In genomic region chr17:63698381-63698885, GRCh38 we compare ENCODE assay signal across 8 cellular contexts. TPM values are rescaled to one million over a fixed set of nuclear protein-coding genes. Genes with fewer than 3 reads are reported as not detected.
DNase-seq lines count a peak whose midpoint lies in the region.

No MANE protein-coding gene starts in this region.

- H3K27me3 ChIP-seq in layer of hippocampus (ENCODE audit: control insufficient read depth, insufficient read depth, low read length), result no peaks in the 10 kb centered on the region

- H3K4me3 Mint-ChIP-seq in activated T-helper 2 cell treated with anti-CD3 and anti-CD28 coated beads, Interferon-gamma antibody, Interleukin-2, Interleukin-4, amounts not matched to agents 10 μg/mL and 5 μg/mL and 100 μg/mL, durations not matched to agents 14 hours and 24 hours and 36 hours (ENCODE audit: low read depth), result peak overlapping the region; percentile 93

- H3K27ac ChIP-seq in layer of hippocampus (ENCODE audit: low read depth, low read length), result peak overlapping the region; percentile 65
- peak overlapping the region; percentile 9 for H3K27ac ChIP-seq in temporal lobe (ENCODE audit: low read depth, low read length)

- peaks cover 54% of the 10 kb centered on the region for H3K4me1 Mint-ChIP-seq in activated T-helper 2 cell treated with anti-CD3 and anti-CD28 coated beads, Interferon-gamma antibody, Interleukin-2, Interleukin-4, amounts not matched to agents 10 μg/mL and 5 μg/mL and 100 μg/mL, durations not matched to agents 14 hours and 24 hours and 36 hours (ENCODE audit: low read depth)

- intact Hi-C loops in activated T-helper 2 cell treated with anti-CD3 and anti-CD28 coated beads, Interferon-gamma antibody, Interleukin-2, Interleukin-4, amounts not matched to agents 10 μg/mL and 5 μg/mL and 100 μg/mL, durations not matched to agents 14 hours and 24 hours and 36 hours (cut with micrococcal nuclease), result loop anchor here (5.0 kb wide), 1 partner anchor 271 kb away; no protein-coding TSS in a partner anchor

- H3K27me3 Mint-ChIP-seq in activated T-helper 2 cell treated with anti-CD3 and anti-CD28 coated beads, Interferon-gamma antibody, Interleukin-2, Interleukin-4, amounts not matched to agents 10 μg/mL and 5 μg/mL and 100 μg/mL, durations not matched to agents 14 hours and 24 hours and 36 hours (ENCODE audit: low read depth), result no peaks in the 10 kb centered on the region

- DNase-seq in activated T-cell treated with anti-CD3 and anti-CD28 coated beads for 48 hours (ENCODE audit: low read depth) (peak; percentile 42), NCI-H1105 (lab: John Stamatoyannopoulos, UW) (no peak), globus pallidus (ENCODE audit: low spot score) (no peak), NCI-H748 (lab: John Stamatoyannopoulos, UW; ENCODE audit: unreplicated experiment) (no peak)
- DNase-seq in activated T-cell treated with anti-CD3 and anti-CD28 coated beads, Interleukin-2, amount 50 U/mL, for 1 hour, result no peak
- DNase-seq in activated T-helper 2 cell treated with anti-CD3 and anti-CD28 coated beads, Interferon-gamma antibody, Interleukin-2, Interleukin-4, amounts not matched to agents 10 μg/mL and 5 μg/mL and 100 μg/mL, durations not matched to agents 14 hours and 24 hours and 36 hours (ENCODE audit: low spot score), result peak; percentile 28

- peak overlapping the region; percentile 90 for H3K27ac Mint-ChIP-seq in activated T-helper 2 cell treated with anti-CD3 and anti-CD28 coated beads, Interferon-gamma antibody, Interleukin-2, Interleukin-4, amounts not matched to agents 10 μg/mL and 5 μg/mL and 100 μg/mL, durations not matched to agents 14 hours and 24 hours and 36 hours

- peaks cover 53% of the 10 kb centered on the region for H3K36me3 Mint-ChIP-seq in activated T-helper 2 cell treated with anti-CD3 and anti-CD28 coated beads, Interferon-gamma antibody, Interleukin-2, Interleukin-4, amounts not matched to agents 10 μg/mL and 5 μg/mL and 100 μg/mL, durations not matched to agents 14 hours and 24 hours and 36 hours (ENCODE audit: low read depth)

- no peaks in the 10 kb centered on the region for H3K9me3 Mint-ChIP-seq in activated T-helper 2 cell treated with anti-CD3 and anti-CD28 coated beads, Interferon-gamma antibody, Interleukin-2, Interleukin-4, amounts not matched to agents 10 μg/mL and 5 μg/mL and 100 μg/mL, durations not matched to agents 14 hours and 24 hours and 36 hours

RNA-seq across cellular contexts. Expression of gene LIMD2, which starts 1.5 kb away (rescaled TPM):
- total RNA-seq in activated T-helper 2 cell treated with anti-CD3 and anti-CD28 coated beads, Interferon-gamma antibody, Interleukin-2, Interleukin-4, amounts not matched to agents 10 μg/mL and 5 μg/mL and 100 μg/mL, durations not matched to agents 14 hours and 24 hours and 36 hours, result 178 and 182 TPM in 2 replicates
- total RNA-seq in temporal lobe, result 18.4 TPM

RNA-seq across cellular contexts. Expression of gene STRADA, which starts 43.2 kb away (rescaled TPM):
- total RNA-seq in activated T-helper 2 cell treated with anti-CD3 and anti-CD28 coated beads, Interferon-gamma antibody, Interleukin-2, Interleukin-4, amounts not matched to agents 10 μg/mL and 5 μg/mL and 100 μg/mL, durations not matched to agents 14 hours and 24 hours and 36 hours, result 54.0 and 57.4 TPM in 2 replicates
- 24.8 TPM for total RNA-seq in temporal lobe

Comparison
In these comparisons a context has a peak if more than half of its experiments do, and no peak if none do; other contexts are left out.
1. DNase-seq: peak in activated T-cell treated with anti-CD3 and anti-CD28 coated beads for 48 hours (single experiment) and activated T-helper 2 cell treated with anti-CD3 and anti-CD28 coated beads, Interferon-gamma antibody, Interleukin-2, Interleukin-4, amounts not matched to agents 10 μg/mL and 5 μg/mL and 100 μg/mL, durations not matched to agents 14 hours and 24 hours and 36 hours (single experiment); none in activated T-cell treated with anti-CD3 and anti-CD28 coated beads, Interleukin-2, amount 50 U/mL, for 1 hour (single experiment), NCI-H1105 (single experiment), globus pallidus (single experiment) and NCI-H748 (single experiment).